8 cellular contexts compared by ENCODE assay signal in the genomic region with DNA sequence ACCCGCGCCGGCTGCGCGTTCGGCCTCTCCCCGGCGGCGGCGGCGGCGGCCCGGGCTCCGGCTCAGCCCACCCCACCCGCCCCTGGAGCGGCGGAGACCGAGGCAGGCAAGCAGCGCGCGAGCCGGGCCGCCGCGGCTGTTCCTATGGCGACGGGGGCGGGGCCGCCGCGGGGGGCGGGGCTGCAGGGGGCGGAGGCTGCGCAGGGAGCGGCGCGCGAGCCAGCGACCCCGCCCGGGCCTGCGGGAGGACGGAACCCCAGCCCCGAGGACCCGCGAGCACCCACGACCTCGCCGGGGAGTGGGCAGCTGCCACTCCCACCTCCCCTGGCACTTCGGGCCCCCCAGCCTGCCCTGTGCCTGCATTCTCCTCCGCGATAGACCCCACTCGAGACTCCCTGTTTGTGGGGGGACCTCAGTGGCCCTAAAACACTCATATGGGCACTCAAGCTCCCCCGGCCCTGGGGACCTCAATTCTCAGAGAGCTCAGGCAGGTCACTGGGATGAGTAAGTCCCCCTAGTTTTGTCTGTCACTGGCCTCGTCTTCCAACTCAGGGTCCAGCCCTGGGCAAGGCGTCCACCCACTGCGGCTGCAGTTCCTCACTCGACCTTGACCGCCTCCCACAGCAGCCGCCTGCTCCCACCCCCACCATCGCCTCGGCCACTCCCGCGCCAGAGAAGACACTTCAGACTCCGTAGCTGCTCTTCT. TPM values are rescaled to one million over a fixed set of nuclear protein-coding genes. Genes with fewer than 3 reads are reported as not detected.
DNase-seq lines count a peak whose midpoint lies in the region; ATAC-seq and TF ChIP-seq lines count a peak whose summit lies in the region.

Gene CTXN1 (minus strand): TSS at position 115 of the 706 bp plus-strand sequence. CDS start 597 bp downstream, outside the sequence.

- DNase-seq in DMS 273 (lab: John Stamatoyannopoulos, UW; ENCODE audit: unreplicated experiment) (peak; percentile 87), DMS 273 treated with DMSO at 0.1 percent for 48 hours (lab: John Stamatoyannopoulos, UW) (no peak), NCI-H510A (lab: John Stamatoyannopoulos, UW) (peak; percentile 50), endothelial cell (ENCODE audit: low spot score) (peak; percentile 85), mucosa of descending colon (peak; percentile 70 to 88 (median 84)), foreskin melanocyte (no peak)
- DNase-seq in activated CD8-positive, alpha-beta memory T cell treated with anti-CD3 and anti-CD28 coated beads, Interleukin-2, amount 10 ng/mL, durations not matched to agents 7 days and 5 days, result peak; percentile 74
- DNase-seq in stimulated activated CD8-positive, alpha-beta memory T cell treated with anti-CD3 and anti-CD28 coated beads, Interleukin-2, amount 100 ng/mL, for 48 hours (ENCODE audit: low read depth in 2 of 2), result peak; percentile 70

- peaks cover 18% of the 10 kb centered on the region for H3K4me1 Mint-ChIP-seq in activated CD8-positive, alpha-beta memory T cell treated with anti-CD3 and anti-CD28 coated beads, Interleukin-2, amount 10 ng/mL, durations not matched to agents 7 days and 5 days
- peaks cover 4% of the 10 kb centered on the region for H3K4me1 Mint-ChIP-seq in endothelial cell (ENCODE audit: unreplicated experiment)

- no peaks in the 10 kb centered on the region for H3K27me3 Mint-ChIP-seq in activated CD8-positive, alpha-beta memory T cell treated with anti-CD3 and anti-CD28 coated beads, Interleukin-2, amount 10 ng/mL, durations not matched to agents 7 days and 5 days
- H3K27me3 Mint-ChIP-seq in endothelial cell (ENCODE audit: unreplicated experiment), result peaks cover 19% of the 10 kb centered on the region

- peaks cover 20% of the 10 kb centered on the region for H3K4me1 ChIP-seq in mucosa of descending colon (ENCODE audit: low read depth)

- intact Hi-C loops in mucosa of descending colon (cut with DNase I, micrococcal nuclease), result no loop called here

- no peak within 1 kb of the TSS for H3K27ac Mint-ChIP-seq in activated CD8-positive, alpha-beta memory T cell treated with anti-CD3 and anti-CD28 coated beads, Interleukin-2, amount 10 ng/mL, durations not matched to agents 7 days and 5 days
- peak within 1 kb of the TSS; percentile 64 for H3K27ac Mint-ChIP-seq in endothelial cell (ENCODE audit: unreplicated experiment)

- peaks cover 4% of the 10 kb centered on the region for H3K36me3 Mint-ChIP-seq in activated CD8-positive, alpha-beta memory T cell treated with anti-CD3 and anti-CD28 coated beads, Interleukin-2, amount 10 ng/mL, durations not matched to agents 7 days and 5 days
- H3K36me3 Mint-ChIP-seq in endothelial cell (ENCODE audit: low read depth, unreplicated experiment), result peaks cover 12% of the 10 kb centered on the region

- H3K4me3 Mint-ChIP-seq in activated CD8-positive, alpha-beta memory T cell treated with anti-CD3 and anti-CD28 coated beads, Interleukin-2, amount 10 ng/mL, durations not matched to agents 7 days and 5 days, result peak within 1 kb of the TSS; percentile 68
- peak within 1 kb of the TSS; percentile 88 for H3K4me3 Mint-ChIP-seq in endothelial cell (ENCODE audit: unreplicated experiment)

- ATAC-seq in activated CD8-positive, alpha-beta memory T cell treated with anti-CD3 and anti-CD28 coated beads, Interleukin-2, amount 10 ng/mL, durations not matched to agents 7 days and 5 days, result peak; percentile 49
- peak; percentile 69 for ATAC-seq in mucosa of descending colon

- H3K9me3 Mint-ChIP-seq in activated CD8-positive, alpha-beta memory T cell treated with anti-CD3 and anti-CD28 coated beads, Interleukin-2, amount 10 ng/mL, durations not matched to agents 7 days and 5 days (ENCODE audit: low read depth), result no peaks in the 10 kb centered on the region
- H3K9me3 Mint-ChIP-seq in endothelial cell (ENCODE audit: unreplicated experiment), result no peaks in the 10 kb centered on the region

- CTCF ChIA-PET in activated CD8-positive, alpha-beta memory T cell treated with anti-CD3 and anti-CD28 coated beads, Interleukin-2, amount 10 ng/mL, durations not matched to agents 7 days and 5 days (lab: Charles Lee), result interaction anchor here (1.0 to 1.1 kb wide), 3 partner anchors 18 to 74 kb away, joined by 3 to 4 read pairs (median 3); partner anchors contain the start of genes MAP2K7 and TIMM44

- TF ChIP-seq CTCF in endothelial cell (IDR thresholded peaks at IDR 0.05; ENCODE audit: unreplicated experiment) (no peak), mucosa of descending colon (IDR thresholded peaks at IDR 0.05) (no peak)

- no peak within 1 kb of the TSS for H3K4me3 ChIP-seq in mucosa of descending colon

- H3K9me3 ChIP-seq in mucosa of descending colon, result no peaks in the 10 kb centered on the region

- no peaks in the 10 kb centered on the region for H3K36me3 ChIP-seq in mucosa of descending colon (ENCODE audit: low read depth)

RNA-seq across cellular contexts. Expression of gene CTXN1, which starts in this region (rescaled TPM):
- under 1 TPM in 1 of 2 experiments, not detected in 1; 0.23 TPM for total RNA-seq in activated CD8-positive, alpha-beta memory T cell treated with anti-CD3 and anti-CD28 coated beads, Interleukin-2, amount 10 ng/mL, durations not matched to agents 7 days and 5 days
- total RNA-seq in endothelial cell (ENCODE audit: unreplicated experiment) (18.3 TPM), mucosa of descending colon (10 to 100 TPM in 1 of 3 donors, 1 to 10 TPM in 1, under 1 TPM in 1; 0.69 to 28.3 (median 1.9) TPM)

Comparison
In these comparisons a context has a peak if more than half of its experiments do, and no peak if none do; other contexts are left out.
1. DNase-seq: peak in DMS 273 (single experiment), NCI-H510A (single experiment), endothelial cell (single experiment), mucosa of descending colon (3 of 3) and stimulated activated CD8-positive, alpha-beta memory T cell treated with anti-CD3 and anti-CD28 coated beads, Interleukin-2, amount 100 ng/mL, for 48 hours (2 of 2); none in DMS 273 treated with DMSO at 0.1 percent for 48 hours (single experiment) and foreskin melanocyte (single experiment).
2. Peak in DNase-seq and ATAC-seq in activated CD8-positive, alpha-beta memory T cell treated with anti-CD3 and anti-CD28 coated beads, Interleukin-2, amount 10 ng/mL, durations not matched to agents 7 days and 5 days; RNA of the gene not detected or under 1 TPM.